ENCODE assay signal across 8 cellular contexts in the genomic region with DNA sequence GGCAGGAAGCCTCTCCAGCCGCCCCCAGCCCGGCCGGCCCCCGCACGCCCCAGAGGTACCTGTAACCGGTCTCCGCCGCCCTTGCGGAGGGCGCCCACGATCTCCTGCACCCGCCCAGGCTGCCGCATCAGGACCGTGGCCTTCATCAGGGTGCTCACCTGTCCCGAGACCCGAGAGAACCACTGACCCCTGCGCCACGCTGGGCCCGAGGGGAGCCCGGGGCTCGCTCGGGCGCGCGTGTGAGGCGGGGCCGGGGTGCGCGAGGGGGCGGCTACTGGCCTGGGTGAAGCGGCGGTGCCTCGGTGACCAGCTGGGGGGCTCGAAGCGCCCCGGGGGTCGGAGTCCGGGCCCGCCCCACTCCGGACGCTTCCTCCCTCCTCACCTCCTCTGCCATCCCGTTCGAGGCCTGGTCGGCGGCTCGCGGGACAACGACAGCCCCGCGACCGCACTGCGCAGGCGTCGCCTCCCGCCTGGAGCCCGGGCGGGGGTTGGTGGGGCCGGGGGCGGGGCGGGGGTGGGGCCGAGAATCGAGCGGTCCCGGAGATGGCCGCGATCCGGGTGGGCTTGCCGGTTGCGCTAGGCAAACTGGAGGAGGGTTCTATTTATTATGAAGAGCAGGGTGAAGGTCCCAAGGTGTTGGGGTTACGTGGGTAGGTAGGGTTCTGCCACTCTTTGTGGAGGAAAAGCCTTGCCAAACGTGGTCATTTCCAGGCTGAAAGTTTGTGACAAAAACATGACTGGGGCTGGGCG. TPM values are rescaled to one million over a fixed set of nuclear protein-coding genes. Genes with fewer than 3 reads are reported as not detected.
DNase-seq lines count a peak whose midpoint lies in the region; ATAC-seq and TF ChIP-seq lines count a peak whose summit lies in the region.

A gene (minus strand): TSS at position 433 of the 750 bp plus-strand sequence. CDS start 39 bp downstream, at position 394.

- H3K36me3 Mint-ChIP-seq in dendritic cell treated with granulocyte-macrophage colony-stimulating factor and Interleukin-4, amounts not matched to agents 40 ng/mL and 50 ng/mL, for 4 days (ENCODE audit: low read depth), result no peaks in the 10 kb centered on the region

- DNase-seq in AG09309 (ENCODE audit: low read depth) (no peak), NCI-H1105 (lab: John Stamatoyannopoulos, UW) (peak; percentile 30), right lobe of liver (peak; percentile 65 to 72 (median 72)), NCI-H2029 treated with DMSO at 0.1 percent for 48 hours (lab: John Stamatoyannopoulos, UW) (no peak)
- DNase-seq in activated CD4-positive, alpha-beta T cell treated with anti-CD3 and anti-CD28 coated beads for 4 hours, result peak; percentile 47 to 49
- peak; percentile 60 for DNase-seq in stimulated activated CD4-positive, alpha-beta T cell treated with anti-CD3 and anti-CD28 coated beads, Interleukin-4, amount 100 ng/mL, for 1 hour

- H3K4me1 Mint-ChIP-seq in dendritic cell treated with granulocyte-macrophage colony-stimulating factor and Interleukin-4, amounts not matched to agents 40 ng/mL and 50 ng/mL, for 4 days (ENCODE audit: low read depth), result peaks cover 7% of the 10 kb centered on the region

- H3K27me3 Mint-ChIP-seq in dendritic cell treated with granulocyte-macrophage colony-stimulating factor and Interleukin-4, amounts not matched to agents 40 ng/mL and 50 ng/mL, for 4 days, result peaks cover 35% of the 10 kb centered on the region

- WGBS in right lobe of liver (ENCODE audit: insufficient coverage, low coverage, low lambda C conversion rate, missing lambda C conversion rate), result 2% methylated on average over 41 of the region's 72 CpGs

- H3K4me3 ChIP-seq in AG09309 (ENCODE audit: control insufficient read depth, low read depth, low read length), result peak within 1 kb of the TSS; percentile 69
- peak within 1 kb of the TSS; percentile 92 to 98 (median 96) for H3K4me3 ChIP-seq in right lobe of liver

- H3K9me3 ChIP-seq in right lobe of liver, result no peaks in the 10 kb centered on the region

- H3K27ac ChIP-seq in right lobe of liver, result peak within 1 kb of the TSS in 2 of 3 donors; percentile 36 to 58

- H3K27ac Mint-ChIP-seq in dendritic cell treated with granulocyte-macrophage colony-stimulating factor and Interleukin-4, amounts not matched to agents 40 ng/mL and 50 ng/mL, for 4 days, result peak within 1 kb of the TSS; percentile 22

- H3K27me3 ChIP-seq in right lobe of liver, result no peaks in the 10 kb centered on the region

- TF ChIP-seq CTCF in AG09309 (IDR thresholded peaks at IDR 0.05; ENCODE audit: control insufficient read depth, insufficient read depth, low read depth, low read length, missing control alignments) (no peak), right lobe of liver (IDR thresholded peaks at IDR 0.05) (no peak)

- H3K9me3 Mint-ChIP-seq in dendritic cell treated with granulocyte-macrophage colony-stimulating factor and Interleukin-4, amounts not matched to agents 40 ng/mL and 50 ng/mL, for 4 days, result no peaks in the 10 kb centered on the region

- intact Hi-C loops in dendritic cell treated with granulocyte-macrophage colony-stimulating factor and Interleukin-4, amounts not matched to agents 40 ng/mL and 50 ng/mL, for 4 days (cut with micrococcal nuclease), result no loop called here
- intact Hi-C loops in right lobe of liver (cut with DNase I), result no loop called here

- peak; percentile 37 for TF ChIP-seq POLR2A in right lobe of liver (IDR thresholded peaks at IDR 0.05)

- ATAC-seq in GM19324 (IDR thresholded peaks at IDR 0.05; ENCODE audit: low FRiP score, unreplicated experiment) (peak; percentile 75), right lobe of liver (peak; percentile 93 to 97 (median 94))

- peaks cover 0 to 6% (median 0%) of the 10 kb centered on the region in 4 donors for H3K4me1 ChIP-seq in right lobe of liver

- H3K4me3 Mint-ChIP-seq in dendritic cell treated with granulocyte-macrophage colony-stimulating factor and Interleukin-4, amounts not matched to agents 40 ng/mL and 50 ng/mL, for 4 days, result peak within 1 kb of the TSS; percentile 76

- H3K36me3 ChIP-seq in right lobe of liver, result peaks cover 0 to 12% (median 0%) of the 10 kb centered on the region in 4 donors

RNA-seq across cellular contexts. Expression of the gene that starts here (rescaled TPM):
- 10 to 100 TPM; 19.9 to 30.7 (median 23.1) TPM for total RNA-seq in right lobe of liver

Comparison
In these comparisons a context has a peak if more than half of its experiments do, and no peak if none do; other contexts are left out.
1. DNase-seq: peak in NCI-H1105 (single experiment), activated CD4-positive, alpha-beta T cell treated with anti-CD3 and anti-CD28 coated beads for 4 hours (2 of 2), right lobe of liver (3 of 3) and stimulated activated CD4-positive, alpha-beta T cell treated with anti-CD3 and anti-CD28 coated beads, Interleukin-4, amount 100 ng/mL, for 1 hour (single experiment); none in AG09309 (single experiment) and NCI-H2029 treated with DMSO at 0.1 percent for 48 hours (single experiment).